Comparison of ENCODE assay signal across 23 cellular contexts in genomic region chr14:105635560-105635959, GRCh38.
DNase-seq lines count a peak whose midpoint lies in the region; ATAC-seq and TF ChIP-seq lines count a peak whose summit lies in the region.
"Had no signal": no experiment of that assay in that cellular context is flagged by ENCODE, and none has a peak within 500 bp of the region (broad histone marks: within the 10 kb centered on the region; RNA-seq: fewer than 3 reads in every experiment).

No MANE protein-coding gene starts in this region.

- TF ChIP-seq POLR2A in spleen (IDR thresholded peaks at IDR 0.05) = no peak

- TF ChIP-seq CTCF in endothelial cell (IDR thresholded peaks at IDR 0.05; ENCODE audit: unreplicated experiment) = no peak
- no peak for TF ChIP-seq CTCF in spleen (IDR thresholded peaks at IDR 0.05 in 8 of 11, conservative IDR thresholded peaks at IDR 0.05 in 3 of 11)
- no peak for TF ChIP-seq CTCF in upper lobe of right lung (IDR thresholded peaks at IDR 0.05)

- DNase-seq in endothelial cell (ENCODE audit: low spot score) = no peak
- peak; percentile 49 for DNase-seq in spleen
- DNase-seq in upper lobe of right lung = no peak
- DNase-seq: 8988T; ACHN; BE2C; C1 segment of cervical spinal cord; CD4-positive, alpha-beta memory T cell; CD4-positive, CD25-positive, alpha-beta regulatory T cell; CD8-positive, alpha-beta memory T cell; COR-L47; DMS 273 treated with DMSO at 0.1 percent for 48 hours; DMS153; DMS53; DMS79; DND-41; EL; GDM1 had no signal

- H3K36me3 Mint-ChIP-seq in IgD-negative memory B cell (no peaks in the 10 kb centered on the region), endothelial cell (ENCODE audit: low read depth, unreplicated experiment) (peaks cover 22% of the 10 kb centered on the region)
- H3K36me3 Mint-ChIP-seq: CD14-positive monocyte; CD4-positive, alpha-beta memory T cell; CD4-positive, CD25-positive, alpha-beta regulatory T cell had no signal

- peaks cover 0 to 23% (median 8%) of the 10 kb centered on the region in 8 donors for H3K9me3 ChIP-seq in spleen
- no peaks in the 10 kb centered on the region for H3K9me3 ChIP-seq in upper lobe of right lung

- H3K27me3 ChIP-seq in spleen (replicated peaks in 1 of 7) (no peaks in the 10 kb centered on the region), upper lobe of right lung (no peaks in the 10 kb centered on the region)
- H3K27me3 ChIP-seq: BE2C, BLaER1 had no signal

- no peaks in the 10 kb centered on the region for H3K27me3 Mint-ChIP-seq in IgD-negative memory B cell
- peaks cover 23% of the 10 kb centered on the region for H3K27me3 Mint-ChIP-seq in endothelial cell (ENCODE audit: unreplicated experiment)
- H3K27me3 Mint-ChIP-seq: CD4-positive, CD25-positive, alpha-beta regulatory T cell had no signal

- WGBS in spleen, 5 donors = 61 to 92% (median 82%) methylated on average over 11 to 22 of the region's 22 CpGs; no CpG with 5 or more reads in 1 of the 5 donors

- no peak for ATAC-seq in upper lobe of right lung
- ATAC-seq in HG03045 (IDR thresholded peaks at IDR 0.05; ENCODE audit: unreplicated experiment) = no peak
- ATAC-seq: GM12878 had no signal

- H3K27ac Mint-ChIP-seq in IgD-negative memory B cell (peak overlapping the region in 2 of 3 donors; percentile 35 to 95), endothelial cell (ENCODE audit: unreplicated experiment) (no peak overlapping the region)
- H3K27ac Mint-ChIP-seq: CD14-positive monocyte; CD4-positive, alpha-beta memory T cell; CD4-positive, CD25-positive, alpha-beta regulatory T cell; CD8-positive, alpha-beta memory T cell had no signal

- H3K4me1 ChIP-seq in spleen = no peaks in the 10 kb centered on the region
- H3K4me1 ChIP-seq in upper lobe of right lung = no peaks in the 10 kb centered on the region
- H3K4me1 ChIP-seq: BE2C, BLaER1 had no signal

- H3K4me3 Mint-ChIP-seq in IgD-negative memory B cell = no peak overlapping the region
- H3K4me3 Mint-ChIP-seq in endothelial cell (ENCODE audit: unreplicated experiment) = peak overlapping the region; percentile 67
- H3K4me3 Mint-ChIP-seq: CD14-positive monocyte; CD4-positive, alpha-beta memory T cell; CD4-positive, CD25-positive, alpha-beta regulatory T cell; CD8-positive, alpha-beta memory T cell had no signal

- H3K27ac ChIP-seq in spleen = no peak overlapping the region
- no peak overlapping the region for H3K27ac ChIP-seq in upper lobe of right lung
- H3K27ac ChIP-seq: BLaER1 had no signal

- H3K4me3 ChIP-seq in spleen = no peak overlapping the region
- no peak overlapping the region for H3K4me3 ChIP-seq in upper lobe of right lung
- H3K4me3 ChIP-seq: BLaER1, GM12878 had no signal

- intact Hi-C loops in spleen (cut with DNase I; ENCODE audit: low total_unique reads) = no loop called here
- intact Hi-C loops in upper lobe of right lung (cut with DNase I) = no loop called here

- H3K9me3 Mint-ChIP-seq in IgD-negative memory B cell (peaks cover 1 to 5% (median 3%) of the 10 kb centered on the region in 3 donors), endothelial cell (ENCODE audit: unreplicated experiment) (peaks cover 31% of the 10 kb centered on the region)

- H3K4me1 Mint-ChIP-seq in IgD-negative memory B cell (peaks cover 5 to 12% (median 8%) of the 10 kb centered on the region in 3 donors), endothelial cell (ENCODE audit: unreplicated experiment) (no peaks in the 10 kb centered on the region)
- H3K4me1 Mint-ChIP-seq: CD14-positive monocyte; CD4-positive, CD25-positive, alpha-beta regulatory T cell; CD8-positive, alpha-beta memory T cell had no signal

- no peaks in the 10 kb centered on the region for H3K36me3 ChIP-seq in spleen
- no peaks in the 10 kb centered on the region for H3K36me3 ChIP-seq in upper lobe of right lung
- H3K36me3 ChIP-seq: BE2C, BLaER1 had no signal
